7 cellular contexts compared by ENCODE assay signal in genomic region chr19:14517840-14518505, GRCh38. TPM values are rescaled to one million over a fixed set of nuclear protein-coding genes. Genes with fewer than 3 reads are reported as not detected.
DNase-seq lines count a peak whose midpoint lies in the region; FAIRE-seq and TF ChIP-seq lines count a peak whose summit lies in the region.

Gene DNAJB1 (minus strand): TSS chr19:14518397. CDS start chr19:14518349, 48 bp downstream.

- H3K4me3 Mint-ChIP-seq in T-helper 2 cell treated with Interferon-gamma antibody and Interleukin-4, amounts not matched to agents 5 μg/mL and 100 μg/mL, for 36 hours, result peak within 1 kb of the TSS; percentile 96

- TF ChIP-seq CTCF in GM13977 (IDR thresholded peaks at IDR 0.05; ENCODE audit: extremely low read depth, insufficient read depth, missing control alignments) (no peak), cardiac fibroblast (IDR thresholded peaks at IDR 0.05; ENCODE audit: low read depth, low read length) (no peak)

- H2AFZ ChIP-seq in GM23248 (peak within 1 kb of the TSS; percentile 96), Karpas-422 (ENCODE audit: low read length) (peak within 1 kb of the TSS; percentile 84; the same call in 1 of the 2 replicates)

- peaks cover 24% of the 10 kb centered on the region for H3K36me3 ChIP-seq in GM23248 (ENCODE audit: low read depth)
- peaks cover 25% of the 10 kb centered on the region for H3K36me3 ChIP-seq in Karpas-422 (ENCODE audit: insufficient read depth, low read length)
- peaks cover 4 to 7% of the 10 kb centered on the region in 2 donors for H3K36me3 ChIP-seq in small intestine (ENCODE audit: control insufficient read depth in 2 of 2, insufficient read depth in 2 of 2, low read length in 2 of 2)

- H4K20me1 ChIP-seq in GM23248 (ENCODE audit: insufficient read depth) (no peaks in the 10 kb centered on the region), Karpas-422 (ENCODE audit: insufficient read depth, low read depth, low read length) (peaks cover 28% of the 10 kb centered on the region)

- peaks cover 42% of the 10 kb centered on the region for H3F3A ChIP-seq in GM23248 (ENCODE audit: insufficient read depth)

- H3K4me2 ChIP-seq in GM23248 (ENCODE audit: unreplicated experiment) (peak within 1 kb of the TSS; percentile 94), Karpas-422 (ENCODE audit: low read depth, low read length, poor library complexity, severe bottlenecking) (peak within 1 kb of the TSS; percentile 93)

- no peaks in the 10 kb centered on the region for H3K27me3 Mint-ChIP-seq in T-helper 2 cell treated with Interferon-gamma antibody and Interleukin-4, amounts not matched to agents 5 μg/mL and 100 μg/mL, for 36 hours (ENCODE audit: low read depth)

- H3K9me3 Mint-ChIP-seq in T-helper 2 cell treated with Interferon-gamma antibody and Interleukin-4, amounts not matched to agents 5 μg/mL and 100 μg/mL, for 36 hours, result no peaks in the 10 kb centered on the region

- H3K79me2 ChIP-seq in GM23248 (ENCODE audit: insufficient read depth) (peaks cover 40% of the 10 kb centered on the region), Karpas-422 (ENCODE audit: low read length) (peaks cover 21% of the 10 kb centered on the region)

- DNase-seq in GM13977 (ENCODE audit: low spot score) (peak; percentile 97), GM23248 (peak; percentile 92), Karpas-422 (peak; percentile 80), cardiac fibroblast (ENCODE audit: low read depth in 2 of 2) (peak; percentile 73 to 85), inferior parietal cortex (ENCODE audit: extremely low spot score) (peak; percentile 75), small intestine (peak; percentile 84)
- DNase-seq in T-helper 2 cell treated with Interferon-gamma antibody and Interleukin-4, amounts not matched to agents 5 μg/mL and 100 μg/mL, for 36 hours (ENCODE audit: low spot score), result peak; percentile 84

- H3K4me3 ChIP-seq in GM23248 (peak within 1 kb of the TSS; percentile 97), Karpas-422 (ENCODE audit: low read length) (peak within 1 kb of the TSS; percentile 85), cardiac fibroblast (replicated peaks in 1 of 2; ENCODE audit: low read depth in 2 of 2, low read length in 2 of 2) (peak within 1 kb of the TSS; percentile 92 to 95), small intestine (ENCODE audit: low read depth in 1 of 2, low read length in 2 of 2) (peak within 1 kb of the TSS; percentile 93 to 94)

- H3K27ac Mint-ChIP-seq in T-helper 2 cell treated with Interferon-gamma antibody and Interleukin-4, amounts not matched to agents 5 μg/mL and 100 μg/mL, for 36 hours, result peak within 1 kb of the TSS; percentile 96

- H3K9ac ChIP-seq in GM23248 (peak within 1 kb of the TSS; percentile 97), Karpas-422 (ENCODE audit: low read length) (peak within 1 kb of the TSS; percentile 97)

- peaks cover 61% of the 10 kb centered on the region for H3K4me1 Mint-ChIP-seq in T-helper 2 cell treated with Interferon-gamma antibody and Interleukin-4, amounts not matched to agents 5 μg/mL and 100 μg/mL, for 36 hours (ENCODE audit: low read depth)

- H3K36me3 Mint-ChIP-seq in T-helper 2 cell treated with Interferon-gamma antibody and Interleukin-4, amounts not matched to agents 5 μg/mL and 100 μg/mL, for 36 hours (ENCODE audit: low read depth), result peaks cover 41% of the 10 kb centered on the region

- H3K27me3 ChIP-seq in GM23248 (replicated peaks; ENCODE audit: insufficient read depth), result no peaks in the 10 kb centered on the region
- H3K27me3 ChIP-seq in Karpas-422 (ENCODE audit: low read length), result no peaks in the 10 kb centered on the region
- H3K27me3 ChIP-seq in small intestine (ENCODE audit: control insufficient read depth in 2 of 2, insufficient read depth in 2 of 2, low read length in 2 of 2), result no peaks in the 10 kb centered on the region

- no peaks in the 10 kb centered on the region for H3K9me3 ChIP-seq in GM23248 (ENCODE audit: low read depth)
- H3K9me3 ChIP-seq in Karpas-422 (ENCODE audit: low read length), result no peaks in the 10 kb centered on the region
- no peaks in the 10 kb centered on the region for H3K9me3 ChIP-seq in small intestine (ENCODE audit: control insufficient read depth, low read depth)

- H3K9me2 ChIP-seq in GM23248 (ENCODE audit: insufficient read depth), result no peaks in the 10 kb centered on the region
- H3K9me2 ChIP-seq in Karpas-422 (replicated peaks; ENCODE audit: insufficient read depth, low read length), result no peaks in the 10 kb centered on the region

- FAIRE-seq in small intestine (lab: Jason Lieb, UNC), result no peak

- H3K27ac ChIP-seq in GM23248 (peak within 1 kb of the TSS; percentile 97), Karpas-422 (ENCODE audit: low read length) (peak within 1 kb of the TSS; percentile 60), small intestine (ENCODE audit: low read depth in 1 of 2, low read length in 1 of 2) (peak within 1 kb of the TSS; percentile 96 to 97)

- in situ Hi-C loops in GM13977 (cut with MboI; ENCODE audit: low pct_unique_long_range_greater_than_20kb, low sequenced_read_pairs, unreplicated experiment), result no loop called here
- in situ Hi-C loops in GM23248 (cut with MboI), result no loop called here

- peaks cover 25% of the 10 kb centered on the region for H3K4me1 ChIP-seq in GM23248 (ENCODE audit: insufficient read depth)
- peaks cover 22% of the 10 kb centered on the region for H3K4me1 ChIP-seq in Karpas-422 (ENCODE audit: low read length)
- peaks cover 0 to 10% of the 10 kb centered on the region in 2 donors for H3K4me1 ChIP-seq in small intestine (ENCODE audit: control insufficient read depth in 2 of 2, insufficient read depth in 1 of 2, low read depth in 1 of 2, low read length in 1 of 2)

- 0 to 1% methylated on average over 36 to 68 of the region's 82 CpGs for WGBS in GM23248 (ENCODE audit: low coverage in 1 of 2, low lambda C conversion rate in 2 of 2, missing lambda C conversion rate in 2 of 2), 2 experiments
- WGBS in small intestine, 3 donors, result 1% methylated on average over 47 to 82 of the region's 82 CpGs

RNA-seq across cellular contexts. Expression of gene DNAJB1, which starts in this region (rescaled TPM):
- total RNA-seq in GM23248 (2014; rRNA removed; shearing (Covaris generic)), result 82.5 and 101 TPM in 2 replicates
- polyA plus RNA-seq in GM23248 (2016; fragmentation: Nextera tagmentation; extraction: Ambion mirVana), result 124 and 127 TPM in 2 replicates
- 39.7 and 49.0 TPM in 2 replicates for total RNA-seq in Karpas-422 (2014; rRNA removed; shearing (Covaris generic); ENCODE audit: low replicate concordance)
- polyA plus RNA-seq in small intestine, result 10 to 100 TPM; 39.4 to 45.3 (median 43.2) TPM

Comparison
In these comparisons a context has a peak if more than half of its experiments do, and no peak if none do; other contexts are left out.
1. Peak in every context shown above with its lines: DNase-seq, H3K4me3 ChIP-seq and H3K27ac ChIP-seq.